2 cellular contexts compared by ENCODE assay signal in genomic region chrX:103107227-103107737, GRCh38. TPM values are rescaled to one million over a fixed set of nuclear protein-coding genes. Genes with fewer than 3 reads are reported as not detected.
"Had no signal": no experiment of that assay in that cellular context is flagged by ENCODE, and none has a peak within 500 bp of the region (broad histone marks: within the 10 kb centered on the region; RNA-seq: fewer than 3 reads in every experiment).

No MANE protein-coding gene starts in this region.

RNA-seq across cellular contexts. Expression of gene NXF3, which starts 14.3 kb away (rescaled TPM):
- total RNA-seq: G401, GM12878 had no signal

RNA-seq across cellular contexts. Expression of gene BEX1, which starts 43.3 kb away (rescaled TPM):
- total RNA-seq: GM12878 had no signal
